ENCODE assay signal across 8 cellular contexts in genomic region chr6:52552278-52552643, GRCh38. TPM values are rescaled to one million over a fixed set of nuclear protein-coding genes. Genes with fewer than 3 reads are reported as not detected.
DNase-seq lines count a peak whose midpoint lies in the region; ATAC-seq and TF ChIP-seq lines count a peak whose summit lies in the region.

No MANE protein-coding gene starts in this region.

- DNase-seq in GM06990 (ENCODE audit: extremely low read depth, insufficient read length) (peak; percentile 59), Karpas-422 (peak; percentile 85), fibroblast of lung (ENCODE audit: low read depth in 2 of 2) (no peak), stomach (no peak), LoVo (ENCODE audit: low spot score) (no peak), mucosa of gallbladder (ENCODE audit: low spot score) (no peak), GM19238 (ENCODE audit: insufficient read length, low spot score) (no peak)

- intact Hi-C loops in stomach (cut with DNase I; ENCODE audit: low total_unique reads) = no loop called here

- TF ChIP-seq POLR2A in stomach (IDR thresholded peaks at IDR 0.05) = no peak

- no peaks in the 10 kb centered on the region for H3K9me3 ChIP-seq in Karpas-422 (ENCODE audit: low read length)
- no peaks in the 10 kb centered on the region for H3K9me3 ChIP-seq in fibroblast of lung (ENCODE audit: control insufficient read depth, insufficient read depth, low read depth, low read length)
- H3K9me3 ChIP-seq in stomach = no peaks in the 10 kb centered on the region

- WGBS in stomach, 5 donors = 21 to 39% (median 27%) methylated on average over 6 of the region's 6 CpGs

- H3K79me2 ChIP-seq in Karpas-422 (ENCODE audit: low read length) = peaks cover 66% of the 10 kb centered on the region
- H3K79me2 ChIP-seq in fibroblast of lung (ENCODE audit: control insufficient read depth, insufficient read depth, low read length) = peaks cover 98% of the 10 kb centered on the region

- H4K20me1 ChIP-seq in Karpas-422 (ENCODE audit: insufficient read depth, low read depth, low read length) (0 out of 2 replicates have a peak, but pooled peaks cover 4% of the 10 kb centered on the region), fibroblast of lung (ENCODE audit: control insufficient read depth, extremely low read depth, insufficient read depth, low read length) (no peaks in the 10 kb centered on the region)

- H3K36me3 ChIP-seq in GM06990 (ENCODE audit: control insufficient read depth, insufficient read depth, low read length) = no peaks in the 10 kb centered on the region
- H3K36me3 ChIP-seq in Karpas-422 (ENCODE audit: insufficient read depth, low read length) = no peaks in the 10 kb centered on the region
- H3K36me3 ChIP-seq in fibroblast of lung (ENCODE audit: control insufficient read depth, insufficient read depth, low read length) = no peaks in the 10 kb centered on the region
- H3K36me3 ChIP-seq in stomach = no peaks in the 10 kb centered on the region

- peak overlapping the region; percentile 57 for H3K9ac ChIP-seq in Karpas-422 (ENCODE audit: low read length)
- H3K9ac ChIP-seq in fibroblast of lung (ENCODE audit: insufficient read depth, low read length) = peak overlapping the region; percentile 27

- ATAC-seq in GM21619 (IDR thresholded peaks at IDR 0.05; ENCODE audit: unreplicated experiment) = peak; percentile 95

- H3K27me3 ChIP-seq in GM06990 (replicated peaks; ENCODE audit: control insufficient read depth, insufficient read depth, low read length) = no peaks in the 10 kb centered on the region
- no peaks in the 10 kb centered on the region for H3K27me3 ChIP-seq in Karpas-422 (ENCODE audit: low read length)
- no peaks in the 10 kb centered on the region for H3K27me3 ChIP-seq in fibroblast of lung (ENCODE audit: control insufficient read depth, insufficient read depth, low read length)
- no peaks in the 10 kb centered on the region for H3K27me3 ChIP-seq in stomach

- no peak overlapping the region for H3K4me3 ChIP-seq in GM06990 (replicated peaks; ENCODE audit: low read depth, low read length)
- peak overlapping the region; percentile 46 for H3K4me3 ChIP-seq in Karpas-422 (ENCODE audit: low read length)
- H3K4me3 ChIP-seq in fibroblast of lung (replicated peaks in 1 of 4; ENCODE audit: control extremely low read depth in 1 of 4, insufficient read depth in 1 of 4, low read depth in 3 of 4, low read length in 4 of 4) = peak overlapping the region in 3 of 4 experiments; percentile 3 to 19 (median 5)
- H3K4me3 ChIP-seq in stomach = peak overlapping the region; percentile 2 to 16 (median 13)

- no peak for TF ChIP-seq EP300 in stomach (IDR thresholded peaks at IDR 0.05)

- H3K4me2 ChIP-seq in Karpas-422 (ENCODE audit: low read depth, low read length, poor library complexity, severe bottlenecking) (peak overlapping the region; percentile 72), fibroblast of lung (ENCODE audit: extremely low read depth, insufficient read depth, low read length) (peak overlapping the region; percentile 26)

- TF ChIP-seq CTCF in GM06990 (IDR thresholded peaks at IDR 0.05; ENCODE audit: insufficient read depth, low read length, poor library complexity, severe bottlenecking) (no peak), fibroblast of lung (conservative IDR thresholded peaks at IDR 0.05 in 1 of 2, IDR thresholded peaks at IDR 0.05 in 1 of 2; ENCODE audit: low read depth in 1 of 2, low read length in 2 of 2) (no peak), stomach (IDR thresholded peaks at IDR 0.05) (no peak)

- H3K4me1 ChIP-seq in Karpas-422 (ENCODE audit: low read length) (peaks cover 76% of the 10 kb centered on the region), fibroblast of lung (ENCODE audit: control insufficient read depth, extremely low read depth, insufficient read depth, low read length) (peaks cover 63% of the 10 kb centered on the region), stomach (peaks cover 36 to 89% (median 64%) of the 10 kb centered on the region in 4 donors)

- H3K9me2 ChIP-seq in Karpas-422 (replicated peaks; ENCODE audit: insufficient read depth, low read length) = no peaks in the 10 kb centered on the region

- H2AFZ ChIP-seq in Karpas-422 (ENCODE audit: low read length) (no peak overlapping the region), fibroblast of lung (ENCODE audit: low read length) (no peak overlapping the region)

- H3K27ac ChIP-seq in Karpas-422 (ENCODE audit: low read length) = peak overlapping the region; percentile 96
- peak overlapping the region; percentile 85 for H3K27ac ChIP-seq in fibroblast of lung (ENCODE audit: insufficient read depth, low read length)
- peak overlapping the region; percentile 51 to 81 (median 72) for H3K27ac ChIP-seq in stomach

RNA-seq across cellular contexts. Expression of gene TRAM2, which starts 24.6 kb away (rescaled TPM):
- total RNA-seq in Karpas-422 (2014; rRNA removed; shearing (Covaris generic); ENCODE audit: low replicate concordance) = 19.3 and 24.1 TPM in 2 replicates
- total RNA-seq in fibroblast of lung = 69.6 and 131 TPM in 2 replicates
- polyA plus RNA-seq in fibroblast of lung = 155 and 252 TPM in 2 replicates
- polyA plus RNA-seq in fibroblast of lung (2012) = 107 and 217 TPM in 2 replicates
- polyA minus RNA-seq in fibroblast of lung (ENCODE audit: low replicate concordance) = 254 and 398 TPM in 2 replicates
- 10 to 100 TPM in 2 of 5 donors, 1 to 10 TPM in 3; 1.4 to 14.1 (median 6.4) TPM for total RNA-seq in stomach
- 1 to 10 TPM; 2.1 to 2.7 (median 2.1) TPM for polyA plus RNA-seq in stomach
- total RNA-seq in mucosa of gallbladder = 16.0 TPM

Comparison
In these comparisons a context has a peak if more than half of its experiments do, and no peak if none do; other contexts are left out.
1. DNase-seq: peak in GM06990 (single experiment) and Karpas-422 (single experiment); none in fibroblast of lung (0 of 2), stomach (single experiment), LoVo (single experiment), mucosa of gallbladder (single experiment) and GM19238 (single experiment).
2. Peak in every context shown above with its lines, with median percentiles within 50 percentile points of each other: H3K27ac ChIP-seq.